ENCODE assay signal across 27 cellular contexts in the genomic region with DNA sequence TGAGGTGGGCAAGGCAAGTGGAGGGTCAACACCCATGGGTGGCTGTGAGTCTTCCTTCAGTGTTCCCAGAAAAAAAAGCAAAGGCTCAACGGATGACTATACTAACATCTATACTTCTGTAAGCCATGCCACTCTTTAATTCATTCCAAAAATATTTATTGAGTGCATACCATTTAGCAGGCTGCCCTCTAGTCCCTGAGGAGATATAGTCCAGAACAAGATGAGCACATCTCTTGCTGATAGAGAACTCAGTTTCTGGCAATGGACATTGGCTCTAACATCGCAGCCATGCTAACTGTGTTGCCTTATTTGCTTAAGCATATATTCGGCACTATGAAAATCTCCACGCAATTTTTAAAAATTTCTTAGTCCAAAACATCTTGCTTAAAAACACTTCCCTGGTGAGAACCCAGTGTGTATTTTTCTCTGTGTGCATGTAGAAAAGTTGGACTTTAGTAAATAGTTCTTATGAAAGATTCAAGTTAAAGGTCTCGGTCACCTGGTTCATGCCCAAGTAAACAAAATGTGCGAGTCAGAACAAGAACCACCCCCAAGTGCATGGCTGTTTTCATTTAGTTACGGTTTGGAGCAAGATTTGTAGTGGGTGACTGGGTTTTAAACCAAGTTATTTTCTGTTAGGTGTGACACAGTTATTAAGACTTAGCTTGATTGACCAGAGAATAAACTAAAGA.
A peak's percentile ranks its signal among the peaks of the same experiment; 100 is the strongest.
DNase-seq lines count a peak whose midpoint lies in the region; ATAC-seq, FAIRE-seq and TF ChIP-seq lines count a peak whose summit lies in the region.
"Had no signal": no experiment of that assay in that cellular context is flagged by ENCODE, and none has a peak within 500 bp of the region (broad histone marks: within the 10 kb centered on the region; RNA-seq: fewer than 3 reads in every experiment).

No MANE protein-coding gene starts in this region.

- ATAC-seq in pancreas: peak; percentile 50 to 69 (median 60)
- no peak for ATAC-seq in upper lobe of right lung
- no peak for ATAC-seq in activated CD4-positive, CD25-positive, alpha-beta regulatory T cell treated with anti-CD3 and anti-CD28 coated beads, Interleukin-2, amount 50 U/mL, for 24 hours
- ATAC-seq: activated naive CD8-positive, alpha-beta T cell treated with anti-CD3 and anti-CD28 coated beads, Interleukin-2, amount 50 U/mL, for 24 hours had no signal

- H3K9me3 ChIP-seq in adipocyte (ENCODE audit: control insufficient read depth, low read length) (no peaks in the 10 kb centered on the region), hepatocyte (ENCODE audit: low read depth) (no peaks in the 10 kb centered on the region), pancreas (no peaks in the 10 kb centered on the region), upper lobe of right lung (no peaks in the 10 kb centered on the region)
- H3K9me3 ChIP-seq: BLaER1, gastrocnemius medialis, tibial nerve had no signal

- 64% methylated on average over 7 of the region's 7 CpGs for WGBS in hepatocyte (ENCODE audit: low lambda C conversion rate, missing lambda C conversion rate)
- WGBS in pancreas, 2 donors: 50 to 53% methylated on average over 7 of the region's 7 CpGs

- no peak overlapping the region for H3K9ac ChIP-seq in adipocyte (ENCODE audit: low read length)
- H3K9ac ChIP-seq: BLaER1 had no signal

- H3K4me3 ChIP-seq in adipocyte (ENCODE audit: low read length) (no peak overlapping the region), hepatocyte (no peak overlapping the region), pancreas (no peak overlapping the region), upper lobe of right lung (no peak overlapping the region)
- H3K4me3 ChIP-seq: BLaER1, gastrocnemius medialis, smooth muscle cell, tibial nerve had no signal

- no peaks in the 10 kb centered on the region for H3K9me2 ChIP-seq in hepatocyte (replicated peaks; ENCODE audit: insufficient read depth)

- intact Hi-C loops in pancreas (cut with DNase I): no loop called here
- intact Hi-C loops in upper lobe of right lung (cut with DNase I): no loop called here

- DNase-seq in GM04504 (ENCODE audit: low read depth) (peak; percentile 7), adipocyte (ENCODE audit: low read depth) (peak; percentile 64), hepatocyte (ENCODE audit: low spot score) (no peak), pancreas (no peak), upper lobe of right lung (no peak), GM19238 (ENCODE audit: insufficient read length, low spot score) (no peak), 8988T (no peak)
- DNase-seq: activated CD4-positive, alpha-beta T cell treated with anti-CD3 and anti-CD28 coated beads, Interleukin-2, amount 10 ng/mL, durations not matched to agents 7 days and 5 days; activated gamma-delta T cell; activated naive CD8-positive, alpha-beta T cell treated with anti-CD3 and anti-CD28 coated beads, Interleukin-2, amount 50 U/mL, for 24 hours; activated T-cell treated with anti-CD3 and anti-CD28 coated beads, Interleukin-2, amount 50 U/mL, for 24 hours; DMS53; erythroblast; gastrocnemius medialis; GDM1; H9; hippocampal formation; naive B cell; NCI-H1105; NCI-H2081 treated with DMSO at 0.1 percent for 48 hours; NCI-H345; stimulated activated CD4-positive, alpha-beta T cell treated with anti-CD3 and anti-CD28 coated beads, Interleukin-1b, Interleukin-23, amount 100 ng/mL, for 48 hours had no signal

- no peak for FAIRE-seq in pancreas (lab: Jason Lieb, UNC)

- no peak overlapping the region for H2AFZ ChIP-seq in hepatocyte

- H3K4me1 ChIP-seq in adipocyte (ENCODE audit: control insufficient read depth, insufficient read depth, low read length) (peaks cover 42% of the 10 kb centered on the region), hepatocyte (ENCODE audit: insufficient read depth) (peaks cover 21% of the 10 kb centered on the region), pancreas (no peaks in the 10 kb centered on the region), upper lobe of right lung (peaks cover 14% of the 10 kb centered on the region)
- H3K4me1 ChIP-seq: BLaER1 had no signal

- H3K27me3 ChIP-seq in adipocyte (replicated peaks; ENCODE audit: control insufficient read depth, insufficient read depth, low read length) (no peaks in the 10 kb centered on the region), hepatocyte (no peaks in the 10 kb centered on the region), pancreas (no peaks in the 10 kb centered on the region), upper lobe of right lung (no peaks in the 10 kb centered on the region)
- H3K27me3 ChIP-seq: BLaER1, gastrocnemius medialis, tibial nerve had no signal

- H3K36me3 ChIP-seq in adipocyte (ENCODE audit: control insufficient read depth, insufficient read depth, low read length, severe bottlenecking) (no peaks in the 10 kb centered on the region), hepatocyte (replicated peaks; ENCODE audit: insufficient read depth, low read depth) (no peaks in the 10 kb centered on the region), pancreas (no peaks in the 10 kb centered on the region), upper lobe of right lung (no peaks in the 10 kb centered on the region)
- H3K36me3 ChIP-seq: BLaER1 had no signal

- no peaks in the 10 kb centered on the region for H4K20me1 ChIP-seq in hepatocyte (ENCODE audit: insufficient read depth, poor library complexity, severe bottlenecking)
- H4K20me1 ChIP-seq: BLaER1 had no signal

- TF ChIP-seq CTCF in hepatocyte (IDR thresholded peaks at IDR 0.05; ENCODE audit: poor library complexity) (no peak), pancreas (IDR thresholded peaks at IDR 0.05) (no peak), upper lobe of right lung (IDR thresholded peaks at IDR 0.05) (no peak)

- peak overlapping the region; percentile 48 for H3K4me2 ChIP-seq in hepatocyte
- H3K4me2 ChIP-seq: BLaER1, smooth muscle cell had no signal

- H3K79me2 ChIP-seq in hepatocyte: no peaks in the 10 kb centered on the region

- H3K27ac ChIP-seq in hepatocyte: peak overlapping the region; percentile 16
- no peak overlapping the region for H3K27ac ChIP-seq in pancreas
- no peak overlapping the region for H3K27ac ChIP-seq in upper lobe of right lung
- H3K27ac ChIP-seq: BLaER1, tibial nerve, VCaP had no signal

Comparison
In these comparisons a context has a peak if more than half of its experiments do, and no peak if none do; other contexts are left out.
1. DNase-seq: peak in GM04504 (single experiment) and adipocyte (single experiment); none in hepatocyte (single experiment), pancreas (0 of 6), upper lobe of right lung (single experiment), GM19238 (single experiment) and 8988T (single experiment).
2. ATAC-seq: peak in pancreas (4 of 4); none in upper lobe of right lung (single experiment) and activated CD4-positive, CD25-positive, alpha-beta regulatory T cell treated with anti-CD3 and anti-CD28 coated beads, Interleukin-2, amount 50 U/mL, for 24 hours (0 of 2).